In the genomic region with DNA sequence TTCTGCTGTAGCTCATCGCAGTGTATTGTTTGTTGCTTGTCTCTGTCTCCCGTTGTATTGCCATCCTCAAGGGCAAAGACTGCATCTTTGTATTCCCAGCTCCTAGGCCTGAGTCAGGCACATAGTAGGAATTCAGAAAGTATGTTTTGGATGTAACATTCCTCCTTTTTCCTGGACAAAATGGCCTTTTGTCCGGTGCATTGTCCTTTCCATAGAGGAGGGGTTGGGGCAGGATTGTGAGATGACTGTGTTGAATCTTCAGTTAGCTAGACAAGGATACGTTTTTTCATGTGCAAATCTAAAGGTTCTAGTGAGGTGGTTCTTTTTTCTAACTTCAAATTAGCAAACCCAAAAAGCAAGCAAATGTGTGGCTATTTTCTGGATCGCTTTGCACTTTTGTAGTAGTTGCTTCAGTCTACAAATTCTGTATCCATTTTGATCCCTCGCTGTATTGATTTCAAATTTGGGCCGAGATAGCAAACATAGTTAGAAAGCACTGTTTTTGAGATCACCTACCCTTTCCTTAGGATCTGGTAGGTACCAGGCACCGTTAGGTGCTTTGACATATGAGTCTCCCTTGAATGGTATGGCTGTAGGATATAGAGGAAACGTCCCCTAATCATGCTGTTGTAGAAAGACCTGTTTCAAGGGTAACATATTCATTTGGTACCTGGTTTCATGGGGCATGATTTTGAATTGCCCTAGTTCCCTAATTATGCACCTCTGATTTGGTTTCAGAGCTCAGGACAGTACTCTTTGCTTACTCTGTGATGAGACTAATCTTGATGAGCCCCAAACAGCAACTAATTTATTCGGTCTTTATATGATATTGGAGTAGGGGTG, we compare ENCODE assay signal across 1 cellular context.
TF ChIP-seq lines count a peak whose summit lies in the region.

No MANE protein-coding gene starts in this region.

TF ChIP-seq in A549, 52 proteins besides CTCF, POLR2A, EP300 and RAD21 (continued from another document):
- no peak for TF ChIP-seq HOXA7 (CRISPR knock-in tag; IDR thresholded peaks at IDR 0.05)
- no peak for TF ChIP-seq HOXB13 (CRISPR knock-in tag; IDR thresholded peaks at IDR 0.05; ENCODE audit: low read depth)
- TF ChIP-seq MYC (IDR thresholded peaks at IDR 0.05; ENCODE audit: borderline replicate concordance, low read length): no peak
- TF ChIP-seq, protein P1, sequence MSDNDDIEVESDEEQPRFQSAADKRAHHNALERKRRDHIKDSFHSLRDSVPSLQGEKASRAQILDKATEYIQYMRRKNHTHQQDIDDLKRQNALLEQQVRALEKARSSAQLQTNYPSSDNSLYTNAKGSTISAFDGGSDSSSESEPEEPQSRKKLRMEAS (IDR thresholded peaks at IDR 0.05): no peak
- TF ChIP-seq, protein P2, sequence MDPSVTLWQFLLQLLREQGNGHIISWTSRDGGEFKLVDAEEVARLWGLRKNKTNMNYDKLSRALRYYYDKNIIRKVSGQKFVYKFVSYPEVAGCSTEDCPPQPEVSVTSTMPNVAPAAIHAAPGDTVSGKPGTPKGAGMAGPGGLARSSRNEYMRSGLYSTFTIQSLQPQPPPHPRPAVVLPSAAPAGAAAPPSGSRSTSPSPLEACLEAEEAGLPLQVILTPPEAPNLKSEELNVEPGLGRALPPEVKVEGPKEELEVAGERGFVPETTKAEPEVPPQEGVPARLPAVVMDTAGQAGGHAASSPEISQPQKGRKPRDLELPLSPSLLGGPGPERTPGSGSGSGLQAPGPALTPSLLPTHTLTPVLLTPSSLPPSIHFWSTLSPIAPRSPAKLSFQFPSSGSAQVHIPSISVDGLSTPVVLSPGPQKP (IDR thresholded peaks at IDR 0.05; ENCODE audit: low read depth, low read length): no peak
